In genomic region chr14:75454963-75455546, GRCh38 we compare ENCODE assay signal across 10 cellular contexts. TPM values are rescaled to one million over a fixed set of nuclear protein-coding genes. Genes with fewer than 3 reads are reported as not detected.
A peak's percentile ranks its signal among the peaks of the same experiment; 100 is the strongest.
DNase-seq lines count a peak whose midpoint lies in the region; ATAC-seq and TF ChIP-seq lines count a peak whose summit lies in the region.
"Had no signal": no experiment of that assay in that cellular context is flagged by ENCODE, and none has a peak within 500 bp of the region (broad histone marks: within the 10 kb centered on the region; RNA-seq: fewer than 3 reads in every experiment).

No MANE protein-coding gene starts in this region.

- H3K9me3 ChIP-seq in AG04450 (ENCODE audit: control insufficient read depth, insufficient read depth, low read length) (no peaks in the 10 kb centered on the region), MG63 (no peaks in the 10 kb centered on the region)

- CTCF ChIA-PET in AG04450 (lab: Charles Lee): no interaction called here

- H3K4me3 ChIP-seq in AG04450 (ENCODE audit: low read depth, low read length) (no peak overlapping the region), MG63 (no peak overlapping the region), epithelial cell of proximal tubule (ENCODE audit: low read depth, low read length) (no peak overlapping the region)

- no peak for DNase-seq in AG04450 (ENCODE audit: low read depth, low spot score)
- peak; percentile 22 for DNase-seq in MG63
- DNase-seq in epithelial cell of proximal tubule (ENCODE audit: low read depth): peak; percentile 66
- peak; percentile 95 for DNase-seq in myocyte (ENCODE audit: low read depth)
- DNase-seq in NK-92 (lab: John Stamatoyannopoulos, UW; ENCODE audit: unreplicated experiment): no peak
- DNase-seq in NK-92 treated with Interleukin-12 subunit alpha and Interleukin-12 subunit beta, amount 100 ng/mL, for 24 hours (lab: John Stamatoyannopoulos, UW): no peak
- DNase-seq: DND-41; stimulated activated naive CD4-positive, alpha-beta T cell treated with Interleukin-2 at 50 U/mL for 16 hours had no signal

- TF ChIP-seq CTCF in AG04450 (IDR thresholded peaks at IDR 0.05; ENCODE audit: low read depth, low read length) (no peak), epithelial cell of proximal tubule (conservative IDR thresholded peaks at IDR 0.05; ENCODE audit: low read depth, low read length) (no peak)

- H3K36me3 ChIP-seq in MG63: peaks cover 13% of the 10 kb centered on the region

- ATAC-seq in GM21423 (IDR thresholded peaks at IDR 0.05; ENCODE audit: unreplicated experiment) (no peak), GM21737 (IDR thresholded peaks at IDR 0.05; ENCODE audit: unreplicated experiment) (no peak)

- peak overlapping the region; percentile 31 for H3K27ac ChIP-seq in AG04450 (ENCODE audit: low read depth, low read length)

- POLR2A ChIA-PET in AG04450 (lab: Yijun Ruan, JAX): interaction anchor here (0.7 kb wide), 1 partner anchor 14 kb away, joined by 3 read pairs; no protein-coding TSS in a partner anchor

- H3K27me3 ChIP-seq in AG04450 (ENCODE audit: control insufficient read depth, insufficient read depth, low read length) (no peaks in the 10 kb centered on the region), MG63 (no peaks in the 10 kb centered on the region)

RNA-seq across cellular contexts. Expression of gene JDP2, which starts 27.2 kb away (rescaled TPM):
- 46.5 and 49.1 TPM in 2 replicates for polyA plus RNA-seq in AG04450 (2011; rRNA removed)
- polyA minus RNA-seq in AG04450 (2011; rRNA and poly(A)+ RNA removed): 27.6 and 33.1 TPM in 2 replicates
- 76.1 and 78.4 TPM in 2 replicates for total RNA-seq in MG63 (2014; rRNA removed; shearing (Covaris generic); ENCODE audit: low replicate concordance)
- total RNA-seq in epithelial cell of proximal tubule (16.6 and 33.4 TPM in 2 replicates), myocyte (44.4 and 61.9 TPM in 2 replicates)
- 108 TPM for polyA plus RNA-seq in myocyte (2012)

Comparison
In these comparisons a context has a peak if more than half of its experiments do, and no peak if none do; other contexts are left out.
1. DNase-seq: peak in MG63 (single experiment), epithelial cell of proximal tubule (single experiment) and myocyte (single experiment); none in AG04450 (single experiment), NK-92 (single experiment) and NK-92 treated with Interleukin-12 subunit alpha and Interleukin-12 subunit beta, amount 100 ng/mL, for 24 hours (single experiment).